ENCODE assay signal across 12 cellular contexts in genomic region chr15:63274427-63274826, GRCh38. TPM values are rescaled to one million over a fixed set of nuclear protein-coding genes. Genes with fewer than 3 reads are reported as not detected.
A peak's percentile ranks its signal among the peaks of the same experiment; 100 is the strongest.
DNase-seq lines count a peak whose midpoint lies in the region; ATAC-seq and TF ChIP-seq lines count a peak whose summit lies in the region.
"Had no signal": no experiment of that assay in that cellular context is flagged by ENCODE, and none has a peak within 500 bp of the region (broad histone marks: within the 10 kb centered on the region; RNA-seq: fewer than 3 reads in every experiment).

No MANE protein-coding gene starts in this region.

- no peak for ATAC-seq in CD8-positive, alpha-beta T cell
- no peak for ATAC-seq in sciatic nerve
- no peak for ATAC-seq in HG02571 (IDR thresholded peaks at IDR 0.05; ENCODE audit: unreplicated experiment)

- no peak overlapping the region for H3K27ac ChIP-seq in CD8-positive, alpha-beta T cell (ENCODE audit: low read depth, low read length)
- H3K27ac ChIP-seq: epithelial cell of prostate, hepatocyte had no signal

- H3K27ac Mint-ChIP-seq in CD8-positive, alpha-beta T cell = peak overlapping the region; percentile 41
- peak overlapping the region; percentile 66 for H3K27ac Mint-ChIP-seq in T-helper 1 cell treated with Interleukin-12 subunit alpha and Interleukin-12 subunit beta and Interleukin-4 antibody, amounts not matched to agents 30 μg/mL and 1 μg/mL, for 36 hours
- peak overlapping the region; percentile 11 for H3K27ac Mint-ChIP-seq in glutamatergic neuron (ENCODE audit: unreplicated experiment)

- H3K27me3 ChIP-seq in CD8-positive, alpha-beta T cell (ENCODE audit: insufficient read depth, low read length) = no peaks in the 10 kb centered on the region
- H3K27me3 ChIP-seq: hepatocyte had no signal

- no peak overlapping the region for H3K4me3 Mint-ChIP-seq in CD8-positive, alpha-beta T cell
- H3K4me3 Mint-ChIP-seq in T-helper 1 cell treated with Interleukin-12 subunit alpha and Interleukin-12 subunit beta and Interleukin-4 antibody, amounts not matched to agents 30 μg/mL and 1 μg/mL, for 36 hours = peak overlapping the region; percentile 16
- H3K4me3 Mint-ChIP-seq in glutamatergic neuron (ENCODE audit: unreplicated experiment) = peak overlapping the region; percentile 23

- no peak for TF ChIP-seq CTCF in CD8-positive, alpha-beta T cell (IDR thresholded peaks at IDR 0.05)
- no peak for TF ChIP-seq CTCF in glutamatergic neuron (IDR thresholded peaks at IDR 0.05; ENCODE audit: partially characterized antibody, unreplicated experiment)
- TF ChIP-seq CTCF in GM13977 (IDR thresholded peaks at IDR 0.05; ENCODE audit: extremely low read depth, insufficient read depth, missing control alignments) = no peak

- POLR2A ChIA-PET in CD8-positive, alpha-beta T cell (lab: Charles Lee) = interaction anchor here (1.1 kb wide), 1 partner anchor 8 kb away, joined by 3 read pairs; no protein-coding TSS in a partner anchor

- peaks cover 19% of the 10 kb centered on the region for H3K4me1 ChIP-seq in CD8-positive, alpha-beta T cell (ENCODE audit: insufficient read depth, low read length)

- H3K36me3 Mint-ChIP-seq in CD8-positive, alpha-beta T cell = peaks cover 8% of the 10 kb centered on the region
- H3K36me3 Mint-ChIP-seq in T-helper 1 cell treated with Interleukin-12 subunit alpha and Interleukin-12 subunit beta and Interleukin-4 antibody, amounts not matched to agents 30 μg/mL and 1 μg/mL, for 36 hours (ENCODE audit: low read depth) = peaks cover 11% of the 10 kb centered on the region
- peaks cover 6% of the 10 kb centered on the region for H3K36me3 Mint-ChIP-seq in glutamatergic neuron (ENCODE audit: unreplicated experiment)

- no peaks in the 10 kb centered on the region for H3K9me3 ChIP-seq in CD8-positive, alpha-beta T cell (ENCODE audit: low read length)

- intact Hi-C loops in CD8-positive, alpha-beta T cell (cut with DNase I, micrococcal nuclease) = loop anchor here (2.0 to 10.0 kb wide), 2 partner anchors 14 to 820 kb away; partner anchors contain the start of genes CIAO2A (in 1 of the 2) and SNX1 (in 1 of the 2)
- intact Hi-C loops in sciatic nerve (cut with DNase I) = no loop called here

- peaks cover 33% of the 10 kb centered on the region for H3K4me1 Mint-ChIP-seq in CD8-positive, alpha-beta T cell (ENCODE audit: low read depth)
- peaks cover 29% of the 10 kb centered on the region for H3K4me1 Mint-ChIP-seq in T-helper 1 cell treated with Interleukin-12 subunit alpha and Interleukin-12 subunit beta and Interleukin-4 antibody, amounts not matched to agents 30 μg/mL and 1 μg/mL, for 36 hours (ENCODE audit: low read depth)
- H3K4me1 Mint-ChIP-seq in glutamatergic neuron (ENCODE audit: low read depth, unreplicated experiment) = peaks cover 15% of the 10 kb centered on the region

- no peaks in the 10 kb centered on the region for H3K9me3 Mint-ChIP-seq in CD8-positive, alpha-beta T cell
- no peaks in the 10 kb centered on the region for H3K9me3 Mint-ChIP-seq in T-helper 1 cell treated with Interleukin-12 subunit alpha and Interleukin-12 subunit beta and Interleukin-4 antibody, amounts not matched to agents 30 μg/mL and 1 μg/mL, for 36 hours
- peaks cover 2% of the 10 kb centered on the region for H3K9me3 Mint-ChIP-seq in glutamatergic neuron (ENCODE audit: unreplicated experiment)

- CTCF ChIA-PET in CD8-positive, alpha-beta T cell (lab: Charles Lee) = interaction anchor here (0.7 to 1.0 kb wide), 2 partner anchors 108 to 226 kb away, joined by 3 read pairs; no protein-coding TSS in a partner anchor

- DNase-seq in AG20443 (ENCODE audit: low spot score) = peak; percentile 18
- DNase-seq in CD8-positive, alpha-beta T cell = no peak
- no peak for DNase-seq in glutamatergic neuron
- DNase-seq in sciatic nerve (ENCODE audit: low spot score) = no peak
- DNase-seq in GM13977 (ENCODE audit: low spot score) = no peak
- DNase-seq: activated CD4-positive, CD25-positive, alpha-beta regulatory T cell treated with anti-CD3 and anti-CD28 coated beads, Interleukin-2, amount 50 U/mL, for 72 hours; activated gamma-delta T cell treated with Interleukin-2 at 50 U/mL for 16 hours; central memory CD4-positive, alpha-beta T cell had no signal

- no peaks in the 10 kb centered on the region for H3K27me3 Mint-ChIP-seq in CD8-positive, alpha-beta T cell (ENCODE audit: low read depth)
- H3K27me3 Mint-ChIP-seq in T-helper 1 cell treated with Interleukin-12 subunit alpha and Interleukin-12 subunit beta and Interleukin-4 antibody, amounts not matched to agents 30 μg/mL and 1 μg/mL, for 36 hours (ENCODE audit: low read depth) = no peaks in the 10 kb centered on the region
- H3K27me3 Mint-ChIP-seq in glutamatergic neuron (ENCODE audit: unreplicated experiment) = peaks cover 1% of the 10 kb centered on the region

- H3K36me3 ChIP-seq in CD8-positive, alpha-beta T cell (ENCODE audit: insufficient read depth, low read length) = no peaks in the 10 kb centered on the region

- in situ Hi-C loops in GM13977 (cut with MboI; ENCODE audit: low pct_unique_long_range_greater_than_20kb, low sequenced_read_pairs, unreplicated experiment) = no loop called here

- no peak overlapping the region for H3K4me3 ChIP-seq in CD8-positive, alpha-beta T cell (ENCODE audit: low read depth, low read length)
- H3K4me3 ChIP-seq: hepatocyte had no signal

RNA-seq across cellular contexts. Expression of gene APH1B, which starts 3.0 kb away (rescaled TPM):
- total RNA-seq in CD8-positive, alpha-beta T cell = 10 to 100 TPM; 10.8 to 13.6 TPM
- 27.8 TPM for total RNA-seq in glutamatergic neuron (ENCODE audit: unreplicated experiment)
- total RNA-seq in sciatic nerve = 22.5 TPM

Comparison
In these comparisons a context has a peak if more than half of its experiments do, and no peak if none do; other contexts are left out.
1. H3K27ac Mint-ChIP-seq: peak in every context shown above with its lines; median percentile 66 in T-helper 1 cell treated with Interleukin-12 subunit alpha and Interleukin-12 subunit beta and Interleukin-4 antibody, amounts not matched to agents 30 μg/mL and 1 μg/mL, for 36 hours; 41 in CD8-positive, alpha-beta T cell; 11 in glutamatergic neuron.